8 cellular contexts compared by ENCODE assay signal in the genomic region with DNA sequence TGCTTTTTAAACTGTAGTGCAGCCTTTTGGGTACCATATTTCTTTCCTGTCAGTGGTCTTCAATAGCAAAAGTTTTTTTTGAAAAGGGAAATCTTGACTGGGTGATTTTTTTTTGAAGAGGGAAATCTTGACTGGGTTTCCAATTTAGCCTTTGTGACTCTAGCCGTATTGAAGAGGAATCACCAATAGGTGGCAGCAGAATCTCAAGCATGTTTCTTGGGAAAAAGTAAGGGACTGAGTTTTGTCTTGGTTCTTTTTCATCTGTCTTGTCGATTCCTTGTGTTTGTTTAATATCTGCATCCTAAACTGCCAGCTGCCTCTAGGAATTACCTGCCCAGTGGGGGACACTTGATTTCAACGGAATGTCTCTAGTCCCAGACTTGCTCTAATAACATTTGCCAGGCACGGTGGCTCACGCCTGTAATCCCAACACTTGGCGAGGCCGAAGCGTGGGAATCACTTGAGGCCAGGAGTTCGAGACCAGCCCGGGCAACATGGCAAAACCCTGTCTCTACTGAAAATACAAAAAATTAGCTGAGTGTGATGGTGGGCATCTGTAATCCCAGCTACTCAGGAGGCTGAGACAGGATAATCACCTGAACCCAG.
DNase-seq lines count a peak whose midpoint lies in the region; TF ChIP-seq lines count a peak whose summit lies in the region.

No MANE protein-coding gene starts in this region.

- H3K27ac Mint-ChIP-seq in endothelial cell (ENCODE audit: unreplicated experiment): peak overlapping the region; percentile 72

- H3K4me1 Mint-ChIP-seq in endothelial cell (ENCODE audit: unreplicated experiment): peaks cover 40% of the 10 kb centered on the region

- peak overlapping the region; percentile 42 for H3K27ac ChIP-seq in neutrophil

- peaks cover 9 to 11% of the 10 kb centered on the region in 2 experiments for H3K4me1 ChIP-seq in neutrophil (ENCODE audit: control insufficient read depth in 1 of 2, insufficient read depth in 1 of 2, low read depth in 1 of 2, low read length in 1 of 2)

- DNase-seq in NCI-H146 (lab: John Stamatoyannopoulos, UW) (peak; percentile 6), NCI-H146 treated with DMSO at 0.1 percent for 48 hours (lab: John Stamatoyannopoulos, UW; ENCODE audit: unreplicated experiment) (no peak), HT1080 (ENCODE audit: low read depth) (peak; percentile 42), RPMI7951 (ENCODE audit: low read depth) (peak; percentile 50), endothelial cell (ENCODE audit: low spot score) (peak; percentile 52), UCSD-AML1 (lab: John Stamatoyannopoulos, UW; ENCODE audit: unreplicated experiment) (no peak), D341Med (ENCODE audit: low spot score) (no peak)

- peaks cover 67% of the 10 kb centered on the region for H3K36me3 Mint-ChIP-seq in endothelial cell (ENCODE audit: low read depth, unreplicated experiment)

- no peak overlapping the region for H3K4me3 ChIP-seq in neutrophil (ENCODE audit: low read depth in 1 of 2, low read length in 1 of 2)

- H3K9me3 Mint-ChIP-seq in endothelial cell (ENCODE audit: unreplicated experiment): no peaks in the 10 kb centered on the region

- peak; percentile 69 for TF ChIP-seq CTCF in endothelial cell (IDR thresholded peaks at IDR 0.05; ENCODE audit: unreplicated experiment)
- peak; percentile 74 for TF ChIP-seq CTCF in neutrophil (IDR thresholded peaks at IDR 0.05)

- H3K4me3 Mint-ChIP-seq in endothelial cell (ENCODE audit: unreplicated experiment): peak overlapping the region; percentile 16

- H3K36me3 ChIP-seq in neutrophil: peaks cover 97% of the 10 kb centered on the region

- no peaks in the 10 kb centered on the region for H3K9me3 ChIP-seq in neutrophil

- peaks cover 23% of the 10 kb centered on the region for H3K27me3 Mint-ChIP-seq in endothelial cell (ENCODE audit: unreplicated experiment)

- H3K27me3 ChIP-seq in neutrophil: no peaks in the 10 kb centered on the region

Comparison
In these comparisons a context has a peak if more than half of its experiments do, and no peak if none do; other contexts are left out.
1. DNase-seq: peak in NCI-H146 (single experiment), HT1080 (single experiment), RPMI7951 (single experiment) and endothelial cell (single experiment); none in NCI-H146 treated with DMSO at 0.1 percent for 48 hours (single experiment), UCSD-AML1 (single experiment) and D341Med (single experiment).